ENCODE assay signal across 15 cellular contexts in genomic region chr6:135329851-135330803, GRCh38.
A peak's percentile ranks its signal among the peaks of the same experiment; 100 is the strongest.
DNase-seq lines count a peak whose midpoint lies in the region; ATAC-seq and TF ChIP-seq lines count a peak whose summit lies in the region.
"Had no signal": no experiment of that assay in that cellular context is flagged by ENCODE, and none has a peak within 500 bp of the region (broad histone marks: within the 10 kb centered on the region; RNA-seq: fewer than 3 reads in every experiment).

No MANE protein-coding gene starts in this region.

- in situ Hi-C loops in SK-MEL-5 (cut with HindIII; ENCODE audit: low pct_unique_long_range_greater_than_20kb, low sequenced_read_pairs): no loop called here

- H3K9me3 ChIP-seq in spleen: no peaks in the 10 kb centered on the region
- H3K9me3 ChIP-seq: esophagus muscularis mucosa had no signal

- peaks cover 0 to 9% (median 0%) of the 10 kb centered on the region in 6 donors for H3K4me1 ChIP-seq in spleen
- H3K4me1 ChIP-seq: esophagus muscularis mucosa had no signal

- TF ChIP-seq POLR2A in spleen (IDR thresholded peaks at IDR 0.05): no peak

- DNase-seq in SK-MEL-5 (ENCODE audit: low read depth, low spot score) (peak; percentile 63), EL (no peak), DMS53 (lab: John Stamatoyannopoulos, UW) (no peak), spleen (no peak), immature natural killer cell (no peak)
- DNase-seq: CD4-positive, CD25-positive, alpha-beta regulatory T cell; nephron progenitor cell; stimulated activated CD4-positive, alpha-beta T cell treated with anti-CD3 and anti-CD28 coated beads, Interleukin-15, amount 100 ng/mL, for 24 hours; stimulated activated naive CD4-positive, alpha-beta T cell treated with Interleukin-2 at 50 U/mL for 16 hours had no signal

- H3K27me3 ChIP-seq in spleen (replicated peaks in 1 of 7): no peaks in the 10 kb centered on the region
- H3K27me3 ChIP-seq: esophagus muscularis mucosa had no signal

- H3K27ac Mint-ChIP-seq in immature natural killer cell: no peak overlapping the region
- H3K27ac Mint-ChIP-seq: brain; CD4-positive, CD25-positive, alpha-beta regulatory T cell; nephron progenitor cell; T-helper 1 cell treated with Interleukin-12 subunit alpha and Interleukin-12 subunit beta and Interleukin-4 antibody, amounts not matched to agents 30 μg/mL and 1 μg/mL, for 36 hours had no signal

- H3K36me3 ChIP-seq in spleen: peaks cover 0 to 5% (median 0%) of the 10 kb centered on the region in 6 donors

- H3K4me1 Mint-ChIP-seq in immature natural killer cell: peaks cover 0 to 8% of the 10 kb centered on the region in 2 donors
- H3K4me1 Mint-ChIP-seq: brain; CD4-positive, CD25-positive, alpha-beta regulatory T cell; nephron progenitor cell had no signal

- no peak overlapping the region for H3K4me3 Mint-ChIP-seq in immature natural killer cell
- H3K4me3 Mint-ChIP-seq: brain; CD4-positive, CD25-positive, alpha-beta regulatory T cell; nephron progenitor cell; T-helper 1 cell treated with Interleukin-12 subunit alpha and Interleukin-12 subunit beta and Interleukin-4 antibody, amounts not matched to agents 30 μg/mL and 1 μg/mL, for 36 hours had no signal

- intact Hi-C loops in spleen (cut with DNase I; ENCODE audit: low total_unique reads): no loop called here

- 70 to 89% (median 76%) methylated on average over 13 of the region's 13 CpGs for WGBS in spleen, 5 donors

- H3K9me3 Mint-ChIP-seq in immature natural killer cell: peaks cover 0 to 2% (median 0%) of the 10 kb centered on the region in 6 donors
- H3K9me3 Mint-ChIP-seq: CD4-positive, CD25-positive, alpha-beta regulatory T cell; nephron progenitor cell; T-helper 1 cell treated with Interleukin-12 subunit alpha and Interleukin-12 subunit beta and Interleukin-4 antibody, amounts not matched to agents 30 μg/mL and 1 μg/mL, for 36 hours had no signal

- H3K36me3 Mint-ChIP-seq in immature natural killer cell: peaks cover 0 to 19% (median 0%) of the 10 kb centered on the region in 3 donors

- no peak overlapping the region for H3K4me3 ChIP-seq in spleen
- H3K4me3 ChIP-seq: esophagus muscularis mucosa had no signal

- no peak for TF ChIP-seq CTCF in spleen (IDR thresholded peaks at IDR 0.05 in 8 of 11, conservative IDR thresholded peaks at IDR 0.05 in 3 of 11)

- ATAC-seq in GM18519 (IDR thresholded peaks at IDR 0.05; ENCODE audit: low FRiP score, unreplicated experiment) (peak; percentile 53), GM21423 (IDR thresholded peaks at IDR 0.05; ENCODE audit: unreplicated experiment) (peak; percentile 93), HG03064 (IDR thresholded peaks at IDR 0.05; ENCODE audit: low read depth, unreplicated experiment) (peak; percentile 93)

- H3K27me3 Mint-ChIP-seq in immature natural killer cell (ENCODE audit: low read depth in 3 of 3): peaks cover 0 to 3% (median 1%) of the 10 kb centered on the region in 3 donors
- H3K27me3 Mint-ChIP-seq: CD4-positive, CD25-positive, alpha-beta regulatory T cell had no signal

- no peak overlapping the region for H3K27ac ChIP-seq in spleen
- H3K27ac ChIP-seq: esophagus muscularis mucosa had no signal
